In genomic region chrX:31038585-31039326, GRCh38 we compare ENCODE assay signal across 7 cellular contexts. TPM values are rescaled to one million over a fixed set of nuclear protein-coding genes. Genes with fewer than 3 reads are reported as not detected.
A peak's percentile ranks its signal among the peaks of the same experiment; 100 is the strongest.
DNase-seq lines count a peak whose midpoint lies in the region; ATAC-seq and TF ChIP-seq lines count a peak whose summit lies in the region.

No MANE protein-coding gene starts in this region.

- DNase-seq in DMS53 (lab: John Stamatoyannopoulos, UW) (peak; percentile 67), SK-N-DZ (ENCODE audit: low spot score) (peak; percentile 31), fibroblast of peridontal ligament (ENCODE audit: extremely low read depth) (peak; percentile 47), T1000 (lab: John Stamatoyannopoulos, UW) (no peak)

- no peaks in the 10 kb centered on the region for H3K9me3 ChIP-seq in parathyroid adenoma (ENCODE audit: control insufficient read depth, low read length)

- no peak overlapping the region for H2AFZ ChIP-seq in parathyroid adenoma

- no peak overlapping the region for H3K4me3 ChIP-seq in parathyroid adenoma (ENCODE audit: low read depth, low read length)

- H3K9ac ChIP-seq in parathyroid adenoma, result no peak overlapping the region

- H3K27me3 ChIP-seq in parathyroid adenoma (ENCODE audit: control insufficient read depth, insufficient read depth, low read length), result no peaks in the 10 kb centered on the region

- no peak overlapping the region for H3K27ac ChIP-seq in parathyroid adenoma

- no peaks in the 10 kb centered on the region for H3K4me1 ChIP-seq in parathyroid adenoma

- no peaks in the 10 kb centered on the region for H3K36me3 ChIP-seq in parathyroid adenoma (ENCODE audit: control insufficient read depth, insufficient read depth, low read length)

- ATAC-seq in GM18867 (IDR thresholded peaks at IDR 0.05; ENCODE audit: unreplicated experiment) (peak; percentile 61), HG03159 (IDR thresholded peaks at IDR 0.05; ENCODE audit: unreplicated experiment) (peak; percentile 67)

- TF ChIP-seq CTCF in parathyroid adenoma (IDR thresholded peaks at IDR 0.05), result peak; percentile 41

- H3K4me2 ChIP-seq in parathyroid adenoma (ENCODE audit: low read length), result no peak overlapping the region

- no peaks in the 10 kb centered on the region for H3K79me2 ChIP-seq in parathyroid adenoma

RNA-seq across cellular contexts. Expression of gene FTHL17, which starts 33.1 kb away (rescaled TPM):
- not detected in 2 replicates for polyA plus RNA-seq in SK-N-DZ (2014; cell fraction: cytosol; rRNA removed)
- polyA plus RNA-seq in SK-N-DZ (2014; cell fraction: nucleus; rRNA removed), result not detected in 2 replicates
